ENCODE assay signal across 22 cellular contexts in the genomic region with DNA sequence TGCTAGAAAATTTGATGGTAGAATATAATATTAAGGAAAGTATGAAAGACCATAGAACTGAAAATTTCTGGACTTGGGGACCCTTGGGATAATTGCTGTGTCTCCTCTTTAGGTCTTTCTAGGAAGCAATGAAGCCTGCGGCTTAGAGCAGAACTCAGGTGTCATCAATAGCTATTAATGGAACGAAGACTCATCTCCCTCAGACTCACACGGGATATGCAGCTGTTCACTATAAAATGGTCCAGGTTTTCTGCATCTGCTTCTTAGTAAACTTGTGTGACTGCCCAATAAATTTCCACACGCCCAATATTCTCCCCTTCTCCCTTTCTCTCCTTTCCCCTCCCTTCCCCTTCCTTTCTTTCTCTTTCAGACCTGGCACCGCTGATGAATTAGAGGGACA.
DNase-seq lines count a peak whose midpoint lies in the region; ATAC-seq, FAIRE-seq and TF ChIP-seq lines count a peak whose summit lies in the region.
"Had no signal": no experiment of that assay in that cellular context is flagged by ENCODE, and none has a peak within 500 bp of the region (broad histone marks: within the 10 kb centered on the region; RNA-seq: fewer than 3 reads in every experiment).

No MANE protein-coding gene starts in this region.

- no peak overlapping the region for H3K27ac ChIP-seq in psoas muscle
- peak overlapping the region; percentile 15 for H3K27ac ChIP-seq in skeletal muscle tissue (ENCODE audit: low read depth, low read length)
- H3K27ac ChIP-seq: 22Rv1, BLaER1, C4-2B had no signal

- no peaks in the 10 kb centered on the region for H3K36me3 ChIP-seq in psoas muscle (ENCODE audit: insufficient read depth in 1 of 2, low read depth in 1 of 2)
- H3K36me3 ChIP-seq in skeletal muscle tissue (ENCODE audit: control insufficient read depth in 3 of 3, insufficient read depth in 3 of 3, low read length in 3 of 3), result no peaks in the 10 kb centered on the region
- H3K36me3 ChIP-seq: BLaER1 had no signal

- H3K9ac ChIP-seq in skeletal muscle tissue (ENCODE audit: low read depth in 1 of 3, low read length in 3 of 3), result no peak overlapping the region
- H3K9ac ChIP-seq: BLaER1 had no signal

- H3K4me1 ChIP-seq in psoas muscle, result no peaks in the 10 kb centered on the region
- peaks cover 0 to 7% (median 2%) of the 10 kb centered on the region in 3 donors for H3K4me1 ChIP-seq in skeletal muscle tissue (ENCODE audit: control insufficient read depth in 3 of 3, insufficient read depth in 3 of 3, low read length in 3 of 3)
- H3K4me1 ChIP-seq: BLaER1, Caco-2 had no signal

- H3K27me3 ChIP-seq in psoas muscle (ENCODE audit: insufficient read depth in 3 of 3, low read length in 2 of 3) (no peaks in the 10 kb centered on the region), skeletal muscle tissue (ENCODE audit: control insufficient read depth in 3 of 3, insufficient read depth in 3 of 3, low read length in 3 of 3) (no peaks in the 10 kb centered on the region)
- H3K27me3 ChIP-seq: BLaER1 had no signal

- DNase-seq in DMS 273 (lab: John Stamatoyannopoulos, UW; ENCODE audit: unreplicated experiment) (peak; percentile 6), DMS 273 treated with DMSO at 0.1 percent for 48 hours (lab: John Stamatoyannopoulos, UW) (no peak), D721Med (ENCODE audit: insufficient read length, low spot score) (no peak), psoas muscle (no peak)
- DNase-seq: Caco-2; CD4-positive, CD25-positive, alpha-beta regulatory T cell; CD8-positive, alpha-beta T cell; DMS153; DND-41; H9 had no signal

- H3K4me3 ChIP-seq in psoas muscle (no peak overlapping the region), skeletal muscle tissue (ENCODE audit: low read length in 3 of 3) (no peak overlapping the region)
- H3K4me3 ChIP-seq: BLaER1, GM12878, GM23338 had no signal

- intact Hi-C loops in psoas muscle (cut with DNase I), result no loop called here

- TF ChIP-seq CTCF in D721Med (IDR thresholded peaks at IDR 0.05; ENCODE audit: insufficient read depth, missing control alignments), result no peak
- TF ChIP-seq CTCF in psoas muscle (IDR thresholded peaks at IDR 0.05), result no peak

- H3K9me3 ChIP-seq in psoas muscle (no peaks in the 10 kb centered on the region), skeletal muscle tissue (ENCODE audit: control insufficient read depth in 3 of 3, low read length in 3 of 3) (no peaks in the 10 kb centered on the region)
- H3K9me3 ChIP-seq: BLaER1, Caco-2 had no signal

- 34 to 41% (median 39%) methylated on average over 5 of the region's 5 CpGs for WGBS in psoas muscle, 3 donors

- FAIRE-seq in D721Med (lab: Jason Lieb, UNC), result peak; percentile 56
- FAIRE-seq: A204.1, G401.6, GM12878, GM19239 had no signal

- ATAC-seq in psoas muscle (peak in 3 of 4 donors; percentile 65 to 89 (median 79)), GM19463 (IDR thresholded peaks at IDR 0.05; ENCODE audit: unreplicated experiment) (no peak), HG03039 (IDR thresholded peaks at IDR 0.05; ENCODE audit: unreplicated experiment) (no peak)
- ATAC-seq: CD8-positive, alpha-beta T cell; GM12878; GM23338; HCT116 had no signal

Comparison
In these comparisons a context has a peak if more than half of its experiments do, and no peak if none do; other contexts are left out.
1. ATAC-seq: peak in psoas muscle (3 of 4); none in GM19463 (single experiment) and HG03039 (single experiment).